1 cellular context compared by ENCODE assay signal in the genomic region with DNA sequence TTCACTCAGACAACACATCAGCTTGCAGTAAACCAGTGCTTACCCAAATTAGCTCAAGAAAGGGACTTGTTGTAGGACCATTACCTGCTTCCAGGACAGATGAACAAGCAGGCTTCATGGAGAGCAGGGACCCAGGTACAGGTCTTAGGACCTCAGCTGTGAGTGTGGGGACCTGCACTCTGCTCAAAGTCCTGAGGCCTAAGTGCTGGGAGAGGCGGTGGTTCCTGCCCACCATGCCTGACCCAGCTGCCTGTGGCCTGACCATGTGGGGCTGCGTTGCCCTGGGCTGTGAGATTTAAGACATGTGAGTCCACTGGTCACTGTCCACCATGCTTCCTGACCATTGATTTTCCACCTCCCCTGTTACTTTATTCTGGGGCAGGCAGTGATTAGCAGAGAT.
TF ChIP-seq lines count a peak whose summit lies in the region.

No MANE protein-coding gene starts in this region.

TF ChIP-seq in K562, 482 proteins besides CTCF, POLR2A, EP300 and RAD21 (continued from another document):
- TF ChIP-seq HNRNPH1 (optimal IDR thresholded peaks at IDR 0.05; ENCODE audit: low read depth, low read length) (no peak), MECOM (CRISPR knock-in tag; IDR thresholded peaks at IDR 0.05) (no peak), SAP30 (IDR thresholded peaks at IDR 0.05; ENCODE audit: borderline replicate concordance, insufficient read depth, low read depth, low read length, poor library complexity, severe bottlenecking) (no peak), EGR1 (conservative IDR thresholded peaks at IDR 0.05) (no peak)
- TF ChIP-seq, protein P1, sequence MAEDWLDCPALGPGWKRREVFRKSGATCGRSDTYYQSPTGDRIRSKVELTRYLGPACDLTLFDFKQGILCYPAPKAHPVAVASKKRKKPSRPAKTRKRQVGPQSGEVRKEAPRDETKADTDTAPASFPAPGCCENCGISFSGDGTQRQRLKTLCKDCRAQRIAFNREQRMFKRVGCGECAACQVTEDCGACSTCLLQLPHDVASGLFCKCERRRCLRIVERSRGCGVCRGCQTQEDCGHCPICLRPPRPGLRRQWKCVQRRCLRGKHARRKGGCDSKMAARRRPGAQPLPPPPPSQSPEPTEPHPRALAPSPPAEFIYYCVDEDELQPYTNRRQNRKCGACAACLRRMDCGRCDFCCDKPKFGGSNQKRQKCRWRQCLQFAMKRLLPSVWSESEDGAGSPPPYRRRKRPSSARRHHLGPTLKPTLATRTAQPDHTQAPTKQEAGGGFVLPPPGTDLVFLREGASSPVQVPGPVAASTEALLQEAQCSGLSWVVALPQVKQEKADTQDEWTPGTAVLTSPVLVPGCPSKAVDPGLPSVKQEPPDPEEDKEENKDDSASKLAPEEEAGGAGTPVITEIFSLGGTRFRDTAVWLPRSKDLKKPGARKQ (CRISPR knock-in tag; IDR thresholded peaks at IDR 0.05) = no peak
- TF ChIP-seq, protein P2, sequence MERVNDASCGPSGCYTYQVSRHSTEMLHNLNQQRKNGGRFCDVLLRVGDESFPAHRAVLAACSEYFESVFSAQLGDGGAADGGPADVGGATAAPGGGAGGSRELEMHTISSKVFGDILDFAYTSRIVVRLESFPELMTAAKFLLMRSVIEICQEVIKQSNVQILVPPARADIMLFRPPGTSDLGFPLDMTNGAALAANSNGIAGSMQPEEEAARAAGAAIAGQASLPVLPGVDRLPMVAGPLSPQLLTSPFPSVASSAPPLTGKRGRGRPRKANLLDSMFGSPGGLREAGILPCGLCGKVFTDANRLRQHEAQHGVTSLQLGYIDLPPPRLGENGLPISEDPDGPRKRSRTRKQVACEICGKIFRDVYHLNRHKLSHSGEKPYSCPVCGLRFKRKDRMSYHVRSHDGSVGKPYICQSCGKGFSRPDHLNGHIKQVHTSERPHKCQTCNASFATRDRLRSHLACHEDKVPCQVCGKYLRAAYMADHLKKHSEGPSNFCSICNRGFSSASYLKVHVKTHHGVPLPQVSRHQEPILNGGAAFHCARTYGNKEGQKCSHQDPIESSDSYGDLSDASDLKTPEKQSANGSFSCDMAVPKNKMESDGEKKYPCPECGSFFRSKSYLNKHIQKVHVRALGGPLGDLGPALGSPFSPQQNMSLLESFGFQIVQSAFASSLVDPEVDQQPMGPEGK (CRISPR knock-in tag; IDR thresholded peaks at IDR 0.05; ENCODE audit: borderline replicate concordance) = no peak
